ENCODE assay signal across 24 cellular contexts in the genomic region with DNA sequence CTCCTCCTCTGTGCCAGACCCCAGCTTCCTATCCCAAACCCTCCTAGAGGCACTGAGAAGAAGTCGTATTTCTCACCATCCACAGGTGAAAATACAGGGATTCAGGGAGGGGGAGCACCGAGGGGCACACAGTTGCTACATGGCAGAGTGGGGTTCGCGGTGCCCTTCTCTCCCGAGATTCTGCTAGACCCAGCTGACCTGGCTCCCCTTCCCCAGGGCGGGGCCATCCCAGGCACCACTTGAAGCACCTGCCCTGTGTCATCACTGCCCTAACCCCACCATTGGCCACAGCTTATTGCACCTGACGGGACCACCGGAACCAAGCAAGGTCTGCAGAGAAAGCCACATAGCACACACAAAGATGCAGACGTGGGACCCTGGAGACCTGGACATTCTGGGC. TPM values are rescaled to one million over a fixed set of nuclear protein-coding genes. Genes with fewer than 3 reads are reported as not detected.
DNase-seq lines count a peak whose midpoint lies in the region; ATAC-seq, FAIRE-seq and TF ChIP-seq lines count a peak whose summit lies in the region.
"Had no signal": no experiment of that assay in that cellular context is flagged by ENCODE, and none has a peak within 500 bp of the region (broad histone marks: within the 10 kb centered on the region; RNA-seq: fewer than 3 reads in every experiment).

No MANE protein-coding gene starts in this region.

- TF ChIP-seq CTCF in RWPE1 (conservative IDR thresholded peaks at IDR 0.05; ENCODE audit: low read depth): no peak
- TF ChIP-seq CTCF in esophagus squamous epithelium (IDR thresholded peaks at IDR 0.05): no peak
- no peak for TF ChIP-seq CTCF in CD4-positive, alpha-beta T cell (IDR thresholded peaks at IDR 0.05)

- peak overlapping the region; percentile 4 to 98 (median 63); a peak in 21 of 22 replicates for H3K4me2 ChIP-seq in BLaER1 treated with 17β-estradiol and CSF1 and Interleukin-3, amounts not matched to agents 10 nM and 100 nM

- H3K27ac Mint-ChIP-seq in CD4-positive, alpha-beta T cell: no peak overlapping the region
- H3K27ac Mint-ChIP-seq: activated CD4-positive, alpha-beta T cell treated with anti-CD3 and anti-CD28 coated beads, Interleukin-2, amount 10 ng/mL, durations not matched to agents 7 days and 5 days; activated CD8-positive, alpha-beta memory T cell treated with anti-CD3 and anti-CD28 coated beads, Interleukin-2, amount 10 ng/mL, durations not matched to agents 7 days and 5 days; activated naive CD4-positive, alpha-beta T cell treated with anti-CD3 and anti-CD28 coated beads, Interleukin-2, amount 10 ng/mL, durations not matched to agents 7 days and 5 days; nephron progenitor cell; progenitor cell of endocrine pancreas had no signal

- H4K20me1 ChIP-seq in BLaER1 treated with 17β-estradiol and CSF1 and Interleukin-3, amounts not matched to agents 10 nM and 100 nM: peaks cover 68 to 100% (median 95%) of the 10 kb centered on the region in 11 experiments

- DNase-seq in RWPE1 (ENCODE audit: low spot score) (no peak), esophagus squamous epithelium (lab: John Stamatoyannopoulos, UW) (no peak), small intestine (no peak), midbrain (lab: John Stamatoyannopoulos, UW) (no peak)
- DNase-seq in CD4-positive, alpha-beta T cell: no peak
- DNase-seq: ACHN; activated CD4-positive, alpha-beta T cell treated with anti-CD3 and anti-CD28 coated beads, Interleukin-2, amount 10 ng/mL, durations not matched to agents 7 days and 5 days; activated CD8-positive, alpha-beta memory T cell treated with anti-CD3 and anti-CD28 coated beads, Interleukin-2, amount 10 ng/mL, durations not matched to agents 7 days and 5 days; activated naive CD4-positive, alpha-beta T cell treated with anti-CD3 and anti-CD28 coated beads, Interleukin-2, amount 10 ng/mL, durations not matched to agents 7 days and 5 days; central memory CD4-positive, alpha-beta T cell; kidney glomerular epithelial cell; NCI-H1092 treated with DMSO at 0.1 percent for 48 hours; NCI-H1930; NCI-H774; nephron progenitor cell; T-helper 9 cell; WERI-Rb-1 had no signal

- peak overlapping the region in 5 of 10 experiments; percentile 3 to 53 (median 31); a peak in 5 of 20 replicates for H3K4me3 ChIP-seq in BLaER1 treated with 17β-estradiol and CSF1 and Interleukin-3, amounts not matched to agents 10 nM and 100 nM
- H3K4me3 ChIP-seq in esophagus squamous epithelium (no peak overlapping the region), rectal smooth muscle tissue (ENCODE audit: low read length) (no peak overlapping the region), small intestine (ENCODE audit: low read depth in 1 of 2, low read length in 2 of 2) (no peak overlapping the region)
- H3K4me3 ChIP-seq: BLaER1 had no signal

- H3K4me1 Mint-ChIP-seq in CD4-positive, alpha-beta T cell (ENCODE audit: low read depth): no peaks in the 10 kb centered on the region
- H3K4me1 Mint-ChIP-seq: activated CD4-positive, alpha-beta T cell treated with anti-CD3 and anti-CD28 coated beads, Interleukin-2, amount 10 ng/mL, durations not matched to agents 7 days and 5 days; activated CD8-positive, alpha-beta memory T cell treated with anti-CD3 and anti-CD28 coated beads, Interleukin-2, amount 10 ng/mL, durations not matched to agents 7 days and 5 days; activated naive CD4-positive, alpha-beta T cell treated with anti-CD3 and anti-CD28 coated beads, Interleukin-2, amount 10 ng/mL, durations not matched to agents 7 days and 5 days had no signal

- ATAC-seq in HG03039 (IDR thresholded peaks at IDR 0.05; ENCODE audit: unreplicated experiment): no peak
- ATAC-seq in CD4-positive, alpha-beta T cell (ENCODE audit: poor library complexity): no peak
- ATAC-seq: activated CD8-positive, alpha-beta memory T cell treated with anti-CD3 and anti-CD28 coated beads, Interleukin-2, amount 10 ng/mL, durations not matched to agents 7 days and 5 days had no signal

- intact Hi-C loops in esophagus squamous epithelium (cut with DNase I): no loop called here
- intact Hi-C loops in CD4-positive, alpha-beta T cell (cut with DNase I, micrococcal nuclease): no loop called here

- FAIRE-seq in small intestine (lab: Jason Lieb, UNC): no peak
- FAIRE-seq: H54 had no signal

- CTCF ChIA-PET in RWPE1 (lab: Yijun Ruan, JAX): interaction anchor here (0.6 kb wide), 2 partner anchors 18 to 32 kb away, joined by 3 to 4 read pairs; no protein-coding TSS in a partner anchor
- CTCF ChIA-PET in CD4-positive, alpha-beta T cell (lab: Charles Lee): no interaction called here

- TF ChIP-seq POLR2A in esophagus squamous epithelium (IDR thresholded peaks at IDR 0.05): no peak

- H3K27me3 ChIP-seq in BLaER1 treated with 17β-estradiol and CSF1 and Interleukin-3, amounts not matched to agents 10 nM and 100 nM: peaks cover 93 to 100% (median 100%) of the 10 kb centered on the region in 11 experiments
- H3K27me3 ChIP-seq in esophagus squamous epithelium: peaks cover 0 to 17% (median 0%) of the 10 kb centered on the region in 4 donors
- H3K27me3 ChIP-seq in rectal smooth muscle tissue (ENCODE audit: control insufficient read depth, insufficient read depth, low read length): no peaks in the 10 kb centered on the region
- no peaks in the 10 kb centered on the region for H3K27me3 ChIP-seq in CD4-positive, alpha-beta T cell (ENCODE audit: control insufficient read depth, insufficient read depth, low read length)
- no peaks in the 10 kb centered on the region for H3K27me3 ChIP-seq in small intestine (ENCODE audit: control insufficient read depth in 2 of 2, insufficient read depth in 2 of 2, low read length in 2 of 2)

- WGBS in esophagus squamous epithelium, 2 donors: 63 to 95% methylated on average over 2 to 3 of the region's 9 CpGs
- WGBS in small intestine, 3 donors: 77 to 86% (median 82%) methylated on average over 9 of the region's 9 CpGs

- peaks cover 0 to 60% (median 0%) of the 10 kb centered on the region in 11 experiments; a peak in 6 of 22 replicates for H3K36me3 ChIP-seq in BLaER1 treated with 17β-estradiol and CSF1 and Interleukin-3, amounts not matched to agents 10 nM and 100 nM
- H3K36me3 ChIP-seq in esophagus squamous epithelium: peaks cover 0 to 17% (median 0%) of the 10 kb centered on the region in 3 donors
- H3K36me3 ChIP-seq in rectal smooth muscle tissue (ENCODE audit: control insufficient read depth, insufficient read depth, low read length): peaks cover 16% of the 10 kb centered on the region
- H3K36me3 ChIP-seq in small intestine (ENCODE audit: control insufficient read depth in 2 of 2, insufficient read depth in 2 of 2, low read length in 2 of 2): no peaks in the 10 kb centered on the region
- H3K36me3 ChIP-seq: BLaER1 had no signal

- H3K27ac ChIP-seq in BLaER1 treated with 17β-estradiol and CSF1 and Interleukin-3, amounts not matched to agents 10 nM and 100 nM: peak overlapping the region in 1 of 11 experiments; percentile 36; a peak in 1 of 22 replicates
- peak overlapping the region; percentile 73 for H3K27ac ChIP-seq in RWPE1
- peak overlapping the region; percentile 30 to 81 (median 77) for H3K27ac ChIP-seq in esophagus squamous epithelium
- peak overlapping the region; percentile 82 for H3K27ac ChIP-seq in rectal smooth muscle tissue (ENCODE audit: low read depth, low read length)
- H3K27ac ChIP-seq in CD4-positive, alpha-beta T cell (ENCODE audit: low read depth, low read length): no peak overlapping the region
- H3K27ac ChIP-seq in small intestine (ENCODE audit: low read depth in 1 of 2, low read length in 1 of 2): peak overlapping the region in 1 of 2 donors; percentile 30
- H3K27ac ChIP-seq: BLaER1, HL-60, WERI-Rb-1 had no signal

- POLR2A ChIA-PET in RWPE1 (lab: Yijun Ruan, JAX; ENCODE audit: low non-redundant PET): no interaction called here
- POLR2A ChIA-PET in CD4-positive, alpha-beta T cell (lab: Charles Lee): no interaction called here

- no peak overlapping the region for H3K4me3 Mint-ChIP-seq in CD4-positive, alpha-beta T cell
- H3K4me3 Mint-ChIP-seq: activated CD4-positive, alpha-beta T cell treated with anti-CD3 and anti-CD28 coated beads, Interleukin-2, amount 10 ng/mL, durations not matched to agents 7 days and 5 days; activated CD8-positive, alpha-beta memory T cell treated with anti-CD3 and anti-CD28 coated beads, Interleukin-2, amount 10 ng/mL, durations not matched to agents 7 days and 5 days; activated naive CD4-positive, alpha-beta T cell treated with anti-CD3 and anti-CD28 coated beads, Interleukin-2, amount 10 ng/mL, durations not matched to agents 7 days and 5 days; nephron progenitor cell had no signal

- H3K9me3 Mint-ChIP-seq in CD4-positive, alpha-beta T cell: no peaks in the 10 kb centered on the region
- H3K9me3 Mint-ChIP-seq: activated CD4-positive, alpha-beta T cell treated with anti-CD3 and anti-CD28 coated beads, Interleukin-2, amount 10 ng/mL, durations not matched to agents 7 days and 5 days; activated naive CD4-positive, alpha-beta T cell treated with anti-CD3 and anti-CD28 coated beads, Interleukin-2, amount 10 ng/mL, durations not matched to agents 7 days and 5 days; nephron progenitor cell had no signal

- H3K27me3 Mint-ChIP-seq in CD4-positive, alpha-beta T cell: peaks cover 48% of the 10 kb centered on the region
- H3K27me3 Mint-ChIP-seq: progenitor cell of endocrine pancreas had no signal

- no peaks in the 10 kb centered on the region for H3K36me3 Mint-ChIP-seq in CD4-positive, alpha-beta T cell (ENCODE audit: low read depth)
- H3K36me3 Mint-ChIP-seq: activated CD8-positive, alpha-beta memory T cell treated with anti-CD3 and anti-CD28 coated beads, Interleukin-2, amount 10 ng/mL, durations not matched to agents 7 days and 5 days; activated naive CD4-positive, alpha-beta T cell treated with anti-CD3 and anti-CD28 coated beads, Interleukin-2, amount 10 ng/mL, durations not matched to agents 7 days and 5 days had no signal

- H3K9ac ChIP-seq in BLaER1 treated with 17β-estradiol and CSF1 and Interleukin-3, amounts not matched to agents 10 nM and 100 nM: peak overlapping the region in 4 of 11 experiments; percentile 5 to 56 (median 30); a peak in 5 of 22 replicates
- H3K9ac ChIP-seq in rectal smooth muscle tissue (ENCODE audit: low read length): no peak overlapping the region
- H3K9ac ChIP-seq: BLaER1 had no signal

- H3K4me1 ChIP-seq in BLaER1 treated with 17β-estradiol and CSF1 and Interleukin-3, amounts not matched to agents 10 nM and 100 nM: peaks cover 37 to 96% (median 42%) of the 10 kb centered on the region in 10 experiments
- H3K4me1 ChIP-seq in esophagus squamous epithelium: peaks cover 5 to 44% (median 26%) of the 10 kb centered on the region in 3 donors
- H3K4me1 ChIP-seq in rectal smooth muscle tissue (ENCODE audit: control insufficient read depth, insufficient read depth, low read length): peaks cover 53% of the 10 kb centered on the region
- no peaks in the 10 kb centered on the region for H3K4me1 ChIP-seq in small intestine (ENCODE audit: control insufficient read depth in 2 of 2, insufficient read depth in 1 of 2, low read depth in 1 of 2, low read length in 1 of 2)

- H3K9me3 ChIP-seq in BLaER1 treated with 17β-estradiol and CSF1 and Interleukin-3, amounts not matched to agents 10 nM and 100 nM (replicated peaks in 1 of 11): no peaks in the 10 kb centered on the region; a peak in 1 of 22 replicates
- H3K9me3 ChIP-seq in esophagus squamous epithelium (peaks cover under 1 to 8% (median 4%) of the 10 kb centered on the region in 3 donors), small intestine (ENCODE audit: control insufficient read depth, low read depth) (no peaks in the 10 kb centered on the region)
- no peaks in the 10 kb centered on the region for H3K9me3 ChIP-seq in CD4-positive, alpha-beta T cell (ENCODE audit: control insufficient read depth, low read length)
- H3K9me3 ChIP-seq: BLaER1 had no signal

RNA-seq across cellular contexts. Expression of a gene that starts 30.5 kb away (rescaled TPM):
- total RNA-seq in esophagus squamous epithelium: 10 to 100 TPM in 1 of 4 donors, 1 to 10 TPM in 3; 2.9 to 11.6 (median 5.1) TPM
- under 1 TPM in 1 of 2 experiments, not detected in 1; 0.14 TPM for total RNA-seq in CD4-positive, alpha-beta T cell
- polyA plus RNA-seq in small intestine: 10 to 100 TPM in 1 of 3 donors, 1 to 10 TPM in 1, under 1 TPM in 1; 0.67 to 24.9 (median 1.9) TPM
- total RNA-seq: activated CD8-positive, alpha-beta memory T cell treated with anti-CD3 and anti-CD28 coated beads, Interleukin-2, amount 10 ng/mL, durations not matched to agents 7 days and 5 days had no signal
